ENCODE assay signal across 1 cellular context in the genomic region with DNA sequence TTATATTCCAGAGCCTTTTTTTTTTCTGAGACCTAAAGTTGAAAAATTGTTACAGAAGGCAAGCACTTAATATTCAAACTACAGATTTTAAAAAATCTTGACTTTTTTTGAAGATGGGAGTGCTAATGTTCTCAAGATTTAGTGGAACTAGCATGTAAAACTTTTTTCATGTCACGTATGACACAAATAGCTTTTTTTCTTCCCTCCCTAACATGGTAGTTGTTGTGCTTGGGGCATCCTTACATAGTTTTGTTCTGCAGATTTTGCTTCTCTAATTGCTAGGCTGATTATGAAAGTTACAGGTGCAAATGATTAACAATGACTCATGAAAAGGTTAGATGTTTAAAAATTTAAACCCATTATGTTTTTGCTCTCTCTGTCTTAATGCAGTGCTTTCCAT.
TF ChIP-seq lines count a peak whose summit lies in the region.

No MANE protein-coding gene starts in this region.

TF ChIP-seq in neural cell, 6 proteins besides CTCF, POLR2A, EP300 and RAD21 (continued from another document):
- no peak for TF ChIP-seq TAF1 (IDR thresholded peaks at IDR 0.05; ENCODE audit: low read depth)
- TF ChIP-seq SMC3 (conservative IDR thresholded peaks at IDR 0.05; ENCODE audit: poor library complexity): no peak
- TF ChIP-seq POLR2AphosphoS5 (IDR thresholded peaks at IDR 0.05): no peak
- TF ChIP-seq EZH2 (IDR thresholded peaks at IDR 0.05; ENCODE audit: borderline replicate concordance, insufficient read depth, low read length, poor library complexity, severe bottlenecking): no peak
TF ChIP-seq in neural cell: peak in this region for 0.
